ENCODE assay signal across 12 cellular contexts in the genomic region with DNA sequence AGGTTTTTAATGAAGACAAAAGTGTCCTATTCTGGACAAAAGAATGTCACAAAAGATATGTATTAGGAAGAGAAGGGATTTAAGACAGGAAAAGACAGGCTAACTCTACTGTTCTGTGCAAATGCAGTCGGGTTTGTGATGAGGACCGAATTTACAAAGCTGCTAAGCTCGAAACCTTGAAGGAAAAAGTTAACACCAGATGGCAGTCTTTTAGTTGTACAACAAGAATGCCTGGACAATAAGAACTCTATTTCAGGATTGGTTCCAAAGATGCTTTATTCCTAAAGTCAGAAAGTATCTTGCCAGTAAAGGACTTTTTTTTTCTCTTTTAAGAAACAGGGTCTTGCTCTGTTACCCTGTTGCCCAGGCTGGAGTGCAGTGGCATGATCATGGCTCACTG. TPM values are rescaled to one million over a fixed set of nuclear protein-coding genes. Genes with fewer than 3 reads are reported as not detected.
DNase-seq lines count a peak whose midpoint lies in the region; ATAC-seq, FAIRE-seq and TF ChIP-seq lines count a peak whose summit lies in the region.
"Had no signal": no experiment of that assay in that cellular context is flagged by ENCODE, and none has a peak within 500 bp of the region (broad histone marks: within the 10 kb centered on the region; RNA-seq: fewer than 3 reads in every experiment).

No MANE protein-coding gene starts in this region.

- H3K27me3 ChIP-seq in adipocyte (replicated peaks; ENCODE audit: control insufficient read depth, insufficient read depth, low read length) (no peaks in the 10 kb centered on the region), keratinocyte (ENCODE audit: control insufficient read depth, extremely low read depth, insufficient read depth, low read length) (no peaks in the 10 kb centered on the region), left lung (no peaks in the 10 kb centered on the region)

- no peaks in the 10 kb centered on the region for H3K4me1 Mint-ChIP-seq in HFFc6 (ENCODE audit: low read depth)

- H3K9me1 ChIP-seq in keratinocyte (ENCODE audit: control insufficient read depth, extremely low read depth, insufficient read depth, low read length), result no peaks in the 10 kb centered on the region

- H3K4me3 Mint-ChIP-seq in HFFc6, result no peak overlapping the region
- H3K4me3 Mint-ChIP-seq: activated T-helper 1 cell treated with anti-CD3 and anti-CD28 coated beads, Interleukin-12 subunit alpha, Interleukin-12 subunit beta, Interleukin-2, Interleukin-4 antibody, amounts not matched to agents 30 ng/mL and 10 ng/mL and 1 ng/mL, durations not matched to agents 14 hours and 24 hours and 36 hours had no signal

- H3K9me3 ChIP-seq in adipocyte (ENCODE audit: control insufficient read depth, low read length) (no peaks in the 10 kb centered on the region), keratinocyte (ENCODE audit: control insufficient read depth, low read depth, low read length) (no peaks in the 10 kb centered on the region), left lung (no peaks in the 10 kb centered on the region)
- H3K9me3 ChIP-seq: SJSA1 had no signal

- H3K27me3 Mint-ChIP-seq in HFFc6 (ENCODE audit: insufficient read depth), result no peaks in the 10 kb centered on the region

- ATAC-seq in left lung (no peak), HG03378 (IDR thresholded peaks at IDR 0.05; ENCODE audit: unreplicated experiment) (no peak), HG03460 (IDR thresholded peaks at IDR 0.05; ENCODE audit: unreplicated experiment) (no peak), GM18867 (IDR thresholded peaks at IDR 0.05; ENCODE audit: unreplicated experiment) (no peak)
- ATAC-seq: esophagus mucosa had no signal

- no peak overlapping the region for H3K27ac Mint-ChIP-seq in HFFc6
- H3K27ac Mint-ChIP-seq: activated T-helper 1 cell treated with anti-CD3 and anti-CD28 coated beads, Interleukin-12 subunit alpha, Interleukin-12 subunit beta, Interleukin-2, Interleukin-4 antibody, amounts not matched to agents 30 ng/mL and 10 ng/mL and 1 ng/mL, durations not matched to agents 14 hours and 24 hours and 36 hours had no signal

- DNase-seq in AML-193 (lab: John Stamatoyannopoulos, UW), result peak; percentile 9 to 11
- no peak for DNase-seq in HFFc6
- peak; percentile 67 for DNase-seq in adipocyte (ENCODE audit: low read depth)
- no peak for DNase-seq in keratinocyte (ENCODE audit: low read depth, low spot score)
- DNase-seq in left lung, result no peak

- TF ChIP-seq CTCF in HFFc6 (IDR thresholded peaks at IDR 0.05) (peak; percentile 47; the same call in 1 of the 2 replicates), keratinocyte (optimal IDR thresholded peaks at IDR 0.05 in 1 of 3, IDR thresholded peaks at IDR 0.05 in 1 of 3, conservative IDR thresholded peaks at IDR 0.05 in 1 of 3; ENCODE audit: extremely low read depth in 1 of 3, insufficient read depth in 2 of 3, low read length in 3 of 3) (peak in 2 of 3 experiments; percentile 11 to 15), left lung (IDR thresholded peaks at IDR 0.05) (no peak)

- dilution Hi-C loops in keratinocyte (cut with MboI; ENCODE audit: extremely low pct_ligation_motif_present, low sequenced_read_pairs), result no loop called here

- H3K4me1 ChIP-seq in adipocyte (ENCODE audit: control insufficient read depth, insufficient read depth, low read length), result no peaks in the 10 kb centered on the region
- H3K4me1 ChIP-seq in keratinocyte (ENCODE audit: control insufficient read depth, extremely low read depth, insufficient read depth, low read length), result no peaks in the 10 kb centered on the region
- H3K4me1 ChIP-seq in left lung, result no peaks in the 10 kb centered on the region
- H3K4me1 ChIP-seq: SJSA1 had no signal

- no peak overlapping the region for H3K4me3 ChIP-seq in adipocyte (ENCODE audit: low read length)
- H3K4me3 ChIP-seq in keratinocyte (ENCODE audit: control insufficient read depth in 2 of 3, extremely low read depth in 1 of 3, insufficient read depth in 2 of 3, low read depth in 1 of 3, low read length in 3 of 3), result no peak overlapping the region
- no peak overlapping the region for H3K4me3 ChIP-seq in left lung
- H3K4me3 ChIP-seq: SJSA1 had no signal

- H3K27ac ChIP-seq in keratinocyte (ENCODE audit: control insufficient read depth, insufficient read depth, low read length), result no peak overlapping the region
- no peak overlapping the region for H3K27ac ChIP-seq in left lung
- H3K27ac ChIP-seq: SJSA1 had no signal

- no peaks in the 10 kb centered on the region for H3K36me3 Mint-ChIP-seq in HFFc6 (ENCODE audit: low read depth)

- H3K9ac ChIP-seq in adipocyte (ENCODE audit: low read length) (no peak overlapping the region), keratinocyte (ENCODE audit: control insufficient read depth, extremely low read depth, insufficient read depth, low read length) (no peak overlapping the region)

- no peak overlapping the region for H2AFZ ChIP-seq in keratinocyte (ENCODE audit: control insufficient read depth, low read length)

- H3K79me2 ChIP-seq in keratinocyte (ENCODE audit: control insufficient read depth, insufficient read depth, low read length), result no peaks in the 10 kb centered on the region

- intact Hi-C loops in left lung (cut with DNase I), result no loop called here

- no peaks in the 10 kb centered on the region; the same call in 1 of the 2 replicates for H3K9me3 Mint-ChIP-seq in HFFc6
- H3K9me3 Mint-ChIP-seq: activated T-helper 1 cell treated with anti-CD3 and anti-CD28 coated beads, Interleukin-12 subunit alpha, Interleukin-12 subunit beta, Interleukin-2, Interleukin-4 antibody, amounts not matched to agents 30 ng/mL and 10 ng/mL and 1 ng/mL, durations not matched to agents 14 hours and 24 hours and 36 hours had no signal

- H3K36me3 ChIP-seq in adipocyte (ENCODE audit: control insufficient read depth, insufficient read depth, low read length, severe bottlenecking), result no peaks in the 10 kb centered on the region
- no peaks in the 10 kb centered on the region for H3K36me3 ChIP-seq in keratinocyte (ENCODE audit: control insufficient read depth in 2 of 2, extremely low read depth in 1 of 2, insufficient read depth in 2 of 2, low read length in 2 of 2)
- no peaks in the 10 kb centered on the region for H3K36me3 ChIP-seq in left lung
- H3K36me3 ChIP-seq: SJSA1 had no signal

- FAIRE-seq in keratinocyte (lab: Jason Lieb, UNC), result no peak
- FAIRE-seq: HTR-8/SVneo had no signal

- H4K20me1 ChIP-seq in keratinocyte (ENCODE audit: control insufficient read depth, extremely low read depth, insufficient read depth, low read length), result no peaks in the 10 kb centered on the region

- H3K4me2 ChIP-seq in keratinocyte (ENCODE audit: control insufficient read depth, extremely low read depth, insufficient read depth, low read depth, low read length), result no peak overlapping the region

RNA-seq across cellular contexts. Expression of a gene that starts 51.1 kb away (rescaled TPM):
- not detected for total RNA-seq in HFFc6 (2021; fragmentation: NEBNext Ultra II Directional; extraction: Animal tissue kit (Norgen Biotek cat#: 25700))
- 0.01 to 0.03 TPM (median 0.03 TPM) in 3 replicates for polyA plus RNA-seq in keratinocyte
- polyA plus RNA-seq in keratinocyte (2011; ENCODE audit: low read depth), result not detected
- polyA plus RNA-seq in keratinocyte (2011; cell fraction: cytosol; rRNA removed), result 0.01 and 0.04 TPM in 2 replicates
- 0.05 and 0.08 TPM in 2 replicates for polyA plus RNA-seq in keratinocyte (2011; cell fraction: nucleus; rRNA removed)
- 0.02 TPM in 1 of 2 replicates, not detected in the other for polyA plus RNA-seq in keratinocyte (2012; ENCODE audit: low replicate concordance)
- 0.03 TPM in 1 of 3 replicates, not detected in the others for polyA minus RNA-seq in keratinocyte
- polyA minus RNA-seq in keratinocyte (2011; cell fraction: cytosol; rRNA and poly(A)+ RNA removed), result not detected
- polyA minus RNA-seq in keratinocyte (2011; cell fraction: nucleus; rRNA and poly(A)+ RNA removed), result 0.08 and 0.11 TPM in 2 replicates
- under 1 TPM; 0.03 to 0.15 TPM for total RNA-seq in left lung
- total RNA-seq: activated T-helper 1 cell treated with anti-CD3 and anti-CD28 coated beads, Interleukin-12 subunit alpha, Interleukin-12 subunit beta, Interleukin-2, Interleukin-4 antibody, amounts not matched to agents 30 ng/mL and 10 ng/mL and 1 ng/mL, durations not matched to agents 14 hours and 24 hours and 36 hours; esophagus mucosa had no signal

Comparison
In these comparisons a context has a peak if more than half of its experiments do, and no peak if none do; other contexts are left out.
1. DNase-seq: peak in AML-193 (2 of 2) and adipocyte (single experiment); none in HFFc6 (single experiment), keratinocyte (single experiment) and left lung (0 of 2).
2. CTCF ChIP-seq: peak in HFFc6 (single experiment) and keratinocyte (2 of 3); none in left lung (0 of 2).